Comparison of ENCODE assay signal across 9 cellular contexts in the genomic region with DNA sequence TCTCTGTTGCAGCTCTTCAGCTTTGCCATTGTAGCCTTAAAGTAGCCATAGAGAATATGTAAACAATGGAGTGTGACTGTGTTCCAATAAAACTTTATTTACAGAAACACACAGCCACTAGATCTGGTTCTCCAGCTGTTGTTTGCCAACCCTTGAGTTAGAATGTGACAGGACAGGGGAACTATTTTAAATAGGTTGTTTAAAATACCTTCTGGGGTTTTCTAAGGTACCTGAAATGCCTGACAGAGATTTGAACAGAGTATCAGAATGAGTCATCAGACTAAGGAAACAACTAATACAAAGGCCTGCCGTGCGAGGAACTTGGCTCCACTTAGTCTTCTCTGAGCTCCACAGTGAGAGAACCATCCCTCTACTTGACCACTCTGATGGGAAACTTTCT.
A peak's percentile ranks its signal among the peaks of the same experiment; 100 is the strongest.
DNase-seq lines count a peak whose midpoint lies in the region; ATAC-seq, FAIRE-seq and TF ChIP-seq lines count a peak whose summit lies in the region.
"Had no signal": no experiment of that assay in that cellular context is flagged by ENCODE, and none has a peak within 500 bp of the region (broad histone marks: within the 10 kb centered on the region; RNA-seq: fewer than 3 reads in every experiment).

No MANE protein-coding gene starts in this region.

- CTCF ChIA-PET in GM12878 (lab: Yijun Ruan, JAX): interaction anchor here (0.8 to 1.4 kb wide), 3 partner anchors 8 to 59 kb away, joined by 3 to 4 read pairs (median 3); no protein-coding TSS in a partner anchor

- H3K9ac ChIP-seq in GM12878 (ENCODE audit: control insufficient read depth, insufficient read depth, low read length): no peak overlapping the region

- FAIRE-seq in GM12878 (lab: Jason Lieb, UNC): peak; percentile 72

- H3K4me1 ChIP-seq in GM12878 (ENCODE audit: control insufficient read depth, insufficient read depth, low read length) (peaks cover 12% of the 10 kb centered on the region), esophagus muscularis mucosa (peaks cover 0 to 9% (median 3%) of the 10 kb centered on the region in 4 donors)

- H3K9me3 ChIP-seq in GM12878 (replicated peaks; ENCODE audit: control insufficient read depth, insufficient read depth, low read length) (no peaks in the 10 kb centered on the region), T-helper 17 cell (ENCODE audit: control insufficient read depth, low read length, poor library complexity, severe bottlenecking) (no peaks in the 10 kb centered on the region), esophagus muscularis mucosa (no peaks in the 10 kb centered on the region)

- ATAC-seq in GM19328 (IDR thresholded peaks at IDR 0.05; ENCODE audit: unreplicated experiment) (peak; percentile 99), HG03064 (IDR thresholded peaks at IDR 0.05; ENCODE audit: low read depth, unreplicated experiment) (peak; percentile 99), GM12878 (peak; percentile 99), T-helper 17 cell (no peak)

- no peak overlapping the region for H2AFZ ChIP-seq in GM12878 (ENCODE audit: control insufficient read depth, low read depth, low read length)

- TF ChIP-seq POLR2A in GM12878 (IDR thresholded peaks at IDR 0.05; ENCODE audit: low read depth, low read length): no peak
- TF ChIP-seq POLR2A in esophagus muscularis mucosa (IDR thresholded peaks at IDR 0.05; ENCODE audit: low read depth): no peak

- no peak overlapping the region for H3K27ac Mint-ChIP-seq in T-helper 17 cell

- H3K27me3 Mint-ChIP-seq in T-helper 17 cell: no peaks in the 10 kb centered on the region

- H3K36me3 ChIP-seq in GM12878 (ENCODE audit: control insufficient read depth in 2 of 2, insufficient read depth in 2 of 2, low read length in 1 of 2) (no peaks in the 10 kb centered on the region; a peak in 1 of 4 replicates), esophagus muscularis mucosa (peaks cover 8 to 58% (median 37%) of the 10 kb centered on the region in 4 donors)

- POLR2A ChIA-PET in GM12878 (lab: Charles Lee): no interaction called here

- SMC1A ChIA-PET in GM12878 (lab: Charles Lee; ENCODE audit: uncharacterized antibody, unreplicated experiment): interaction anchor here (0.6 to 1.3 kb wide), 3 partner anchors 8 to 380 kb away, joined by 3 to 4 read pairs (median 3); no protein-coding TSS in a partner anchor

- H3K27me3 ChIP-seq in GM12878 (replicated peaks in 1 of 2; ENCODE audit: control insufficient read depth in 2 of 2, insufficient read depth in 2 of 2, low read length in 1 of 2): no peaks in the 10 kb centered on the region
- no peaks in the 10 kb centered on the region for H3K27me3 ChIP-seq in esophagus muscularis mucosa

- no peaks in the 10 kb centered on the region for H3K79me2 ChIP-seq in GM12878 (ENCODE audit: control insufficient read depth, insufficient read depth, low read length)

- peak overlapping the region; percentile 38; the same call in 1 of the 2 replicates for H3K4me2 ChIP-seq in GM12878 (ENCODE audit: control insufficient read depth, insufficient read depth)

- intact Hi-C loops in GM12878 (cut with micrococcal nuclease; ENCODE audit: unreplicated experiment) (no loop called here), esophagus muscularis mucosa (cut with DNase I) (no loop called here)

- no peak overlapping the region for H3K4me3 ChIP-seq in GM12878
- H3K4me3 ChIP-seq in esophagus muscularis mucosa: no peak overlapping the region

- RAD21 ChIA-PET in GM12878 (lab: Charles Lee; ENCODE audit: unreplicated experiment): no interaction called here

- BruUV-seq in GM12878 (replicated peaks; lab: Mats Ljungman, UMichigan): no TSS peak

- TF ChIP-seq EP300 in GM12878 (IDR thresholded peaks at IDR 0.05; ENCODE audit: borderline replicate concordance in 1 of 2, control insufficient read depth in 1 of 2, low read depth in 2 of 2, low read length in 2 of 2) (peak; percentile 70 to 79; a peak in 3 of 4 replicates), esophagus muscularis mucosa (IDR thresholded peaks at IDR 0.05) (no peak)

- peaks cover 15% of the 10 kb centered on the region for H3K36me3 Mint-ChIP-seq in T-helper 17 cell (ENCODE audit: low read depth)

- H4K20me1 ChIP-seq in GM12878 (ENCODE audit: control insufficient read depth, insufficient read depth): no peaks in the 10 kb centered on the region

- 3% methylated on average over 2 of the region's 2 CpGs for WGBS in GM12878 (ENCODE audit: insufficient coverage, insufficient replicate concordance, low lambda C conversion rate, missing lambda C conversion rate)
- 69% methylated on average over 2 of the region's 2 CpGs for WGBS in esophagus muscularis mucosa

- DNase-seq in DMS53 (lab: John Stamatoyannopoulos, UW) (peak; percentile 79), GM12878 (ENCODE audit: low read depth, low spot score) (peak; percentile 83), NCI-H2227 (lab: John Stamatoyannopoulos, UW; ENCODE audit: unreplicated experiment) (no peak), T-helper 17 cell (no peak), esophagus muscularis mucosa (ENCODE audit: extremely low spot score) (no peak), LoVo (ENCODE audit: low spot score) (no peak)
- DNase-seq: COR-L47 had no signal

- in situ Hi-C loops in GM12878 (cut with MboI): no loop called here

- no peak overlapping the region for H3K4me3 Mint-ChIP-seq in T-helper 17 cell

- peaks cover 3% of the 10 kb centered on the region for H3K4me1 Mint-ChIP-seq in T-helper 17 cell

- H3K27ac ChIP-seq in GM12878 (ENCODE audit: control insufficient read depth, insufficient read depth): peak overlapping the region; percentile 71
- H3K27ac ChIP-seq in esophagus muscularis mucosa (replicated peaks in 1 of 4): no peak overlapping the region

- no peak for TF ChIP-seq CTCF in GM12878 (IDR thresholded peaks at IDR 0.05 in 2 of 3, conservative IDR thresholded peaks at IDR 0.05 in 1 of 3; ENCODE audit: control insufficient read depth in 2 of 3, extremely low read depth in 1 of 3, insufficient read depth in 1 of 3, low read depth in 3 of 3, low read length in 3 of 3)
- no peak for TF ChIP-seq CTCF in esophagus muscularis mucosa (IDR thresholded peaks at IDR 0.05)

- 0 out of 2 replicates have a peak, but pooled peaks have one; percentile 22 for TF ChIP-seq RAD21 in GM12878 (IDR thresholded peaks at IDR 0.05; ENCODE audit: insufficient read depth, low read depth, low read length)

TF ChIP-seq in GM12878, 131 proteins besides CTCF, POLR2A, EP300 and RAD21 (continues in another document):
- no peak for TF ChIP-seq HDAC6 (IDR thresholded peaks at IDR 0.05; ENCODE audit: unreplicated experiment)
- TF ChIP-seq, protein P1, sequence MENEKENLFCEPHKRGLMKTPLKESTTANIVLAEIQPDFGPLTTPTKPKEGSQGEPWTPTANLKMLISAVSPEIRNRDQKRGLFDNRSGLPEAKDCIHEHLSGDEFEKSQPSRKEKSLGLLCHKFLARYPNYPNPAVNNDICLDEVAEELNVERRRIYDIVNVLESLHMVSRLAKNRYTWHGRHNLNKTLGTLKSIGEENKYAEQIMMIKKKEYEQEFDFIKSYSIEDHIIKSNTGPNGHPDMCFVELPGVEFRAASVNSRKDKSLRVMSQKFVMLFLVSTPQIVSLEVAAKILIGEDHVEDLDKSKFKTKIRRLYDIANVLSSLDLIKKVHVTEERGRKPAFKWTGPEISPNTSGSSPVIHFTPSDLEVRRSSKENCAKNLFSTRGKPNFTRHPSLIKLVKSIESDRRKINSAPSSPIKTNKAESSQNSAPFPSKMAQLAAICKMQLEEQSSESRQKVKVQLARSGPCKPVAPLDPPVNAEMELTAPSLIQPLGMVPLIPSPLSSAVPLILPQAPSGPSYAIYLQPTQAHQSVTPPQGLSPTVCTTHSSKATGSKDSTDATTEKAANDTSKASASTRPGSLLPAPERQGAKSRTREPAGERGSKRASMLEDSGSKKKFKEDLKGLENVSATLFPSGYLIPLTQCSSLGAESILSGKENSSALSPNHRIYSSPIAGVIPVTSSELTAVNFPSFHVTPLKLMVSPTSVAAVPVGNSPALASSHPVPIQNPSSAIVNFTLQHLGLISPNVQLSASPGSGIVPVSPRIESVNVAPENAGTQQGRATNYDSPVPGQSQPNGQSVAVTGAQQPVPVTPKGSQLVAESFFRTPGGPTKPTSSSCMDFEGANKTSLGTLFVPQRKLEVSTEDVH (IDR thresholded peaks at IDR 0.05; ENCODE audit: low read depth, partially characterized antibody): no peak
- TF ChIP-seq NR2C1 (IDR thresholded peaks at IDR 0.05): no peak
- TF ChIP-seq, protein P2, sequence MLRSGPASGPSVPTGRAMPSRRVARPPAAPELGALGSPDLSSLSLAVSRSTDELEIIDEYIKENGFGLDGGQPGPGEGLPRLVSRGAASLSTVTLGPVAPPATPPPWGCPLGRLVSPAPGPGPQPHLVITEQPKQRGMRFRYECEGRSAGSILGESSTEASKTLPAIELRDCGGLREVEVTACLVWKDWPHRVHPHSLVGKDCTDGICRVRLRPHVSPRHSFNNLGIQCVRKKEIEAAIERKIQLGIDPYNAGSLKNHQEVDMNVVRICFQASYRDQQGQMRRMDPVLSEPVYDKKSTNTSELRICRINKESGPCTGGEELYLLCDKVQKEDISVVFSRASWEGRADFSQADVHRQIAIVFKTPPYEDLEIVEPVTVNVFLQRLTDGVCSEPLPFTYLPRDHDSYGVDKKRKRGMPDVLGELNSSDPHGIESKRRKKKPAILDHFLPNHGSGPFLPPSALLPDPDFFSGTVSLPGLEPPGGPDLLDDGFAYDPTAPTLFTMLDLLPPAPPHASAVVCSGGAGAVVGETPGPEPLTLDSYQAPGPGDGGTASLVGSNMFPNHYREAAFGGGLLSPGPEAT (IDR thresholded peaks at IDR 0.05; ENCODE audit: low read depth): peak; percentile 81

Comparison
In these comparisons a context has a peak if more than half of its experiments do, and no peak if none do; other contexts are left out.
1. DNase-seq: peak in DMS53 (single experiment) and GM12878 (single experiment); none in NCI-H2227 (single experiment), T-helper 17 cell (0 of 3), esophagus muscularis mucosa (single experiment) and LoVo (single experiment).